In genomic region chr16:4389051-4389955, GRCh38 we compare ENCODE assay signal across 14 cellular contexts. TPM values are rescaled to one million over a fixed set of nuclear protein-coding genes. Genes with fewer than 3 reads are reported as not detected.
DNase-seq lines count a peak whose midpoint lies in the region; ATAC-seq and TF ChIP-seq lines count a peak whose summit lies in the region.
"Had no signal": no experiment of that assay in that cellular context is flagged by ENCODE, and none has a peak within 500 bp of the region (broad histone marks: within the 10 kb centered on the region; RNA-seq: fewer than 3 reads in every experiment).

No MANE protein-coding gene starts in this region.

- no peaks in the 10 kb centered on the region for H3K79me2 ChIP-seq in neural progenitor cell (ENCODE audit: low read depth)

- H3K27ac Mint-ChIP-seq in natural killer cell (peak overlapping the region; percentile 48 to 70), neural progenitor cell (peak overlapping the region; percentile 95)
- no peak overlapping the region for H3K27ac Mint-ChIP-seq in natural killer cell treated with Interleukin-12 subunit alpha and Interleukin-12 subunit beta and Interleukin-15 and Interleukin-18, amount 100 ng/mL, for 72 hours
- H3K27ac Mint-ChIP-seq: dendritic cell treated with granulocyte-macrophage colony-stimulating factor and Interleukin-4, amounts not matched to agents 40 ng/mL and 50 ng/mL, for 4 days had no signal

- DNase-seq in natural killer cell (no peak), neural progenitor cell (ENCODE audit: low spot score) (no peak), NCI-H1092 (lab: John Stamatoyannopoulos, UW) (no peak), SW 1271 (lab: John Stamatoyannopoulos, UW) (no peak), T-helper 2 cell (no peak)
- no peak for DNase-seq in natural killer cell treated with Interleukin-12 subunit alpha and Interleukin-12 subunit beta and Interleukin-15 and Interleukin-18, amount 100 ng/mL, for 72 hours (ENCODE audit: low spot score)
- no peak for DNase-seq in activated CD4-positive, alpha-beta T cell treated with anti-CD3 and anti-CD28 coated beads, Interleukin-2, amount 50 U/mL, for 1 hour
- DNase-seq: activated naive CD4-positive, alpha-beta T cell treated with anti-CD3 and anti-CD28 coated beads, Interleukin-2, amount 50 U/mL, for 16 hours; DMS53; Kasumi-1; OCI-M1 had no signal

- H3K27me3 Mint-ChIP-seq in natural killer cell (ENCODE audit: low read depth in 2 of 2) (no peaks in the 10 kb centered on the region), neural progenitor cell (ENCODE audit: insufficient read depth, low read depth) (peaks cover 8% of the 10 kb centered on the region)
- no peaks in the 10 kb centered on the region for H3K27me3 Mint-ChIP-seq in natural killer cell treated with Interleukin-12 subunit alpha and Interleukin-12 subunit beta and Interleukin-15 and Interleukin-18, amount 100 ng/mL, for 72 hours
- H3K27me3 Mint-ChIP-seq: dendritic cell treated with granulocyte-macrophage colony-stimulating factor and Interleukin-4, amounts not matched to agents 40 ng/mL and 50 ng/mL, for 4 days had no signal

- H3K4me3 Mint-ChIP-seq in natural killer cell (no peak overlapping the region), neural progenitor cell (peak overlapping the region; percentile 15)
- no peak overlapping the region for H3K4me3 Mint-ChIP-seq in natural killer cell treated with Interleukin-12 subunit alpha and Interleukin-12 subunit beta and Interleukin-15 and Interleukin-18, amount 100 ng/mL, for 72 hours
- H3K4me3 Mint-ChIP-seq: dendritic cell treated with granulocyte-macrophage colony-stimulating factor and Interleukin-4, amounts not matched to agents 40 ng/mL and 50 ng/mL, for 4 days had no signal

- H3K27ac ChIP-seq in gastroesophageal sphincter (peak overlapping the region in 3 of 4 donors; percentile 57 to 67 (median 64)), neural progenitor cell (no peak overlapping the region)

- H3F3A ChIP-seq in neural progenitor cell (ENCODE audit: low read depth), result peaks cover 28% of the 10 kb centered on the region

- TF ChIP-seq CTCF in natural killer cell (IDR thresholded peaks at IDR 0.05) (no peak), gastroesophageal sphincter (IDR thresholded peaks at IDR 0.05) (no peak), neural progenitor cell (IDR thresholded peaks at IDR 0.05) (no peak)

- H3K4me1 ChIP-seq in gastroesophageal sphincter, result peaks cover 0 to 73% (median 19%) of the 10 kb centered on the region in 3 donors
- H3K4me1 ChIP-seq in neural progenitor cell, result peaks cover 51% of the 10 kb centered on the region

- H3K9ac ChIP-seq in neural progenitor cell, result no peak overlapping the region

- TF ChIP-seq POLR2A in gastroesophageal sphincter (IDR thresholded peaks at IDR 0.05), result no peak

- H4K20me1 ChIP-seq in neural progenitor cell (ENCODE audit: low read depth), result no peaks in the 10 kb centered on the region

- peaks cover 0 to 10% of the 10 kb centered on the region in 2 donors for H3K4me1 Mint-ChIP-seq in natural killer cell
- H3K4me1 Mint-ChIP-seq in natural killer cell treated with Interleukin-12 subunit alpha and Interleukin-12 subunit beta and Interleukin-15 and Interleukin-18, amount 100 ng/mL, for 72 hours (ENCODE audit: low read depth in 2 of 2), result peaks cover 0 to 9% of the 10 kb centered on the region in 2 donors
- H3K4me1 Mint-ChIP-seq in neural progenitor cell, result peaks cover 46% of the 10 kb centered on the region

- ATAC-seq in natural killer cell, result no peak
- ATAC-seq in natural killer cell treated with Interleukin-12 subunit alpha and Interleukin-12 subunit beta and Interleukin-15 and Interleukin-18, amount 100 ng/mL, for 72 hours, result no peak
- ATAC-seq in gastroesophageal sphincter, result no peak
- ATAC-seq: A549 had no signal

- H3K36me3 ChIP-seq in gastroesophageal sphincter (peaks cover 0 to 75% of the 10 kb centered on the region in 2 donors), neural progenitor cell (no peaks in the 10 kb centered on the region)

- H3K9me3 ChIP-seq in gastroesophageal sphincter (no peaks in the 10 kb centered on the region), neural progenitor cell (ENCODE audit: low read depth) (no peaks in the 10 kb centered on the region)
- H3K9me3 ChIP-seq: A549 had no signal

- H3K36me3 Mint-ChIP-seq in natural killer cell (no peaks in the 10 kb centered on the region), neural progenitor cell (no peaks in the 10 kb centered on the region)
- H3K36me3 Mint-ChIP-seq in natural killer cell treated with Interleukin-12 subunit alpha and Interleukin-12 subunit beta and Interleukin-15 and Interleukin-18, amount 100 ng/mL, for 72 hours, result no peaks in the 10 kb centered on the region

- H3K4me3 ChIP-seq in gastroesophageal sphincter (no peak overlapping the region), neural progenitor cell (no peak overlapping the region)
- H3K4me3 ChIP-seq: A549 had no signal

- 100% methylated on average over 1 of the region's 27 CpGs; no CpG with 5 or more reads in 1 of the 2 donors for WGBS in gastroesophageal sphincter (ENCODE audit: low coverage in 1 of 2), 2 donors

- H3K9me3 Mint-ChIP-seq in natural killer cell (no peaks in the 10 kb centered on the region), neural progenitor cell (no peaks in the 10 kb centered on the region)
- no peaks in the 10 kb centered on the region for H3K9me3 Mint-ChIP-seq in natural killer cell treated with Interleukin-12 subunit alpha and Interleukin-12 subunit beta and Interleukin-15 and Interleukin-18, amount 100 ng/mL, for 72 hours
- H3K9me3 Mint-ChIP-seq: dendritic cell treated with granulocyte-macrophage colony-stimulating factor and Interleukin-4, amounts not matched to agents 40 ng/mL and 50 ng/mL, for 4 days had no signal

- no peak for TF ChIP-seq EP300 in gastroesophageal sphincter (IDR thresholded peaks at IDR 0.05)

- H3K4me2 ChIP-seq in neural progenitor cell, result no peak overlapping the region
- H3K4me2 ChIP-seq: A549 had no signal

- no peak overlapping the region for H2AFZ ChIP-seq in neural progenitor cell (replicated peaks)

- intact Hi-C loops in natural killer cell (cut with micrococcal nuclease), result no loop called here

- H3K27me3 ChIP-seq in gastroesophageal sphincter, result no peaks in the 10 kb centered on the region
- H3K27me3 ChIP-seq in neural progenitor cell, result no peaks in the 10 kb centered on the region

RNA-seq across cellular contexts. Expression of gene VASN, which starts 17.7 kb away (rescaled TPM):
- total RNA-seq in natural killer cell (under 1 TPM; 0.35 to 0.93 (median 0.78) TPM), gastroesophageal sphincter (10 to 100 TPM in 3 of 4 donors, 1 to 10 TPM in 1; 6.8 to 35.8 (median 19.9) TPM), neural progenitor cell (ENCODE audit: low replicate concordance) (3.1 and 7.5 TPM in 2 replicates)
- under 1 TPM in 1 of 2 donors, not detected in 1; 0.33 TPM for total RNA-seq in natural killer cell treated with Interleukin-12 subunit alpha and Interleukin-12 subunit beta and Interleukin-15 and Interleukin-18, amount 100 ng/mL, for 72 hours

RNA-seq across cellular contexts. Expression of gene CORO7, which starts 27.1 kb away (rescaled TPM):
- total RNA-seq in natural killer cell, result 100 to 1,000 TPM; 335 to 425 (median 415) TPM
- 100 to 1,000 TPM; 140 to 166 TPM for total RNA-seq in natural killer cell treated with Interleukin-12 subunit alpha and Interleukin-12 subunit beta and Interleukin-15 and Interleukin-18, amount 100 ng/mL, for 72 hours
- total RNA-seq in gastroesophageal sphincter, result 10 to 100 TPM; 11.0 to 38.9 (median 17.8) TPM
- 6.8 and 21.8 TPM in 2 replicates for total RNA-seq in neural progenitor cell (ENCODE audit: low replicate concordance)

RNA-seq across cellular contexts. Expression of gene DNAJA3, which starts 36.4 kb away (rescaled TPM):
- total RNA-seq in natural killer cell (10 to 100 TPM; 22.1 to 34.2 (median 27.2) TPM), gastroesophageal sphincter (10 to 100 TPM; 39.6 to 55.6 (median 43.9) TPM), neural progenitor cell (ENCODE audit: low replicate concordance) (27.3 and 47.2 TPM in 2 replicates)
- total RNA-seq in natural killer cell treated with Interleukin-12 subunit alpha and Interleukin-12 subunit beta and Interleukin-15 and Interleukin-18, amount 100 ng/mL, for 72 hours, result 10 to 100 TPM; 55.0 to 99.8 TPM

RNA-seq across cellular contexts. Expression of gene PAM16, which starts 38.2 kb away (rescaled TPM):
- total RNA-seq in natural killer cell (10 to 100 TPM; 29.4 to 42.7 (median 39.0) TPM), gastroesophageal sphincter (10 to 100 TPM; 26.0 to 37.3 (median 34.7) TPM), neural progenitor cell (ENCODE audit: low replicate concordance) (17.0 and 40.8 TPM in 2 replicates)
- 100 to 1,000 TPM in 1 of 2 donors, 10 to 100 TPM in 1; 59.0 to 114 TPM for total RNA-seq in natural killer cell treated with Interleukin-12 subunit alpha and Interleukin-12 subunit beta and Interleukin-15 and Interleukin-18, amount 100 ng/mL, for 72 hours

Comparison
In these comparisons a context has a peak if more than half of its experiments do, and no peak if none do; other contexts are left out.
1. H3K27ac Mint-ChIP-seq: peak in natural killer cell (2 of 2) and neural progenitor cell (single experiment); none in natural killer cell treated with Interleukin-12 subunit alpha and Interleukin-12 subunit beta and Interleukin-15 and Interleukin-18, amount 100 ng/mL, for 72 hours (0 of 2).